In genomic region chr16:35689764-35690163, GRCh38 we compare ENCODE assay signal across 19 cellular contexts.
A peak's percentile ranks its signal among the peaks of the same experiment; 100 is the strongest.
DNase-seq lines count a peak whose midpoint lies in the region; ATAC-seq and TF ChIP-seq lines count a peak whose summit lies in the region.
"Had no signal": no experiment of that assay in that cellular context is flagged by ENCODE, and none has a peak within 500 bp of the region (broad histone marks: within the 10 kb centered on the region; RNA-seq: fewer than 3 reads in every experiment).

No MANE protein-coding gene starts in this region.

- H3K36me3 ChIP-seq in left ventricle myocardium inferior, result no peaks in the 10 kb centered on the region
- H3K36me3 ChIP-seq in suprapubic skin, result no peaks in the 10 kb centered on the region
- H3K36me3 ChIP-seq: HAP-1 had no signal

- intact Hi-C loops in left ventricle myocardium superior (cut with micrococcal nuclease) (no loop called here), left ventricle myocardium inferior (cut with micrococcal nuclease) (no loop called here)

- TF ChIP-seq CTCF in left ventricle myocardium inferior (IDR thresholded peaks at IDR 0.05; ENCODE audit: borderline replicate concordance) (no peak), suprapubic skin (IDR thresholded peaks at IDR 0.05) (no peak)

- DNase-seq in left ventricle myocardium superior, result no peak
- DNase-seq in left ventricle myocardium inferior, result no peak
- peak; percentile 12 for DNase-seq in islet precursor cell
- peak; percentile 12 for DNase-seq in myocyte (ENCODE audit: low read depth)
- peak; percentile 26 to 37 for DNase-seq in suprapubic skin (ENCODE audit: low spot score in 2 of 2)
- no peak for DNase-seq in NCI-H226
- DNase-seq in NK-92 treated with Interleukin-12 subunit alpha and Interleukin-12 subunit beta, amount 100 ng/mL, for 24 hours (lab: John Stamatoyannopoulos, UW), result no peak
- no peak for DNase-seq in germinal center (ENCODE audit: low spot score)
- DNase-seq: C1 segment of cervical spinal cord; Caco-2; CD4-positive, CD25-positive, alpha-beta regulatory T cell; CD8-positive, alpha-beta T cell; DMS153; DND-41; GDM1; GOT3; HFFc6 had no signal

- TF ChIP-seq EP300 in suprapubic skin (IDR thresholded peaks at IDR 0.05), result no peak

- H3K27me3 ChIP-seq in left ventricle myocardium inferior (ENCODE audit: low read depth) (no peaks in the 10 kb centered on the region), suprapubic skin (no peaks in the 10 kb centered on the region)

- H3K27ac ChIP-seq in left ventricle myocardium inferior (replicated peaks), result no peak overlapping the region
- no peak overlapping the region for H3K27ac ChIP-seq in suprapubic skin

- H3K4me3 ChIP-seq in left ventricle myocardium inferior (no peak overlapping the region), suprapubic skin (no peak overlapping the region)
- H3K4me3 ChIP-seq: GM12878, HAP-1 had no signal

- WGBS in suprapubic skin, result 93% methylated on average over 7 of the region's 7 CpGs

- TF ChIP-seq POLR2A in suprapubic skin (IDR thresholded peaks at IDR 0.05), result no peak

- H3K9me3 ChIP-seq in left ventricle myocardium inferior (replicated peaks) (peaks cover 63% of the 10 kb centered on the region), suprapubic skin (peaks cover 17% of the 10 kb centered on the region)
- H3K9me3 ChIP-seq: Caco-2, HAP-1 had no signal

- H3K4me1 ChIP-seq in left ventricle myocardium inferior (peaks cover 18% of the 10 kb centered on the region), suprapubic skin (no peaks in the 10 kb centered on the region)
- H3K4me1 ChIP-seq: Caco-2, HAP-1 had no signal

- peak; percentile 56 for ATAC-seq in left ventricle myocardium superior
- ATAC-seq: CD8-positive, alpha-beta T cell; GM12878 had no signal

Comparison
In these comparisons a context has a peak if more than half of its experiments do, and no peak if none do; other contexts are left out.
1. DNase-seq: peak in islet precursor cell (single experiment), myocyte (single experiment) and suprapubic skin (2 of 2); none in left ventricle myocardium superior (single experiment), left ventricle myocardium inferior (single experiment), NCI-H226 (single experiment), NK-92 treated with Interleukin-12 subunit alpha and Interleukin-12 subunit beta, amount 100 ng/mL, for 24 hours (single experiment) and germinal center (single experiment).